ENCODE assay signal across 8 cellular contexts in the genomic region with DNA sequence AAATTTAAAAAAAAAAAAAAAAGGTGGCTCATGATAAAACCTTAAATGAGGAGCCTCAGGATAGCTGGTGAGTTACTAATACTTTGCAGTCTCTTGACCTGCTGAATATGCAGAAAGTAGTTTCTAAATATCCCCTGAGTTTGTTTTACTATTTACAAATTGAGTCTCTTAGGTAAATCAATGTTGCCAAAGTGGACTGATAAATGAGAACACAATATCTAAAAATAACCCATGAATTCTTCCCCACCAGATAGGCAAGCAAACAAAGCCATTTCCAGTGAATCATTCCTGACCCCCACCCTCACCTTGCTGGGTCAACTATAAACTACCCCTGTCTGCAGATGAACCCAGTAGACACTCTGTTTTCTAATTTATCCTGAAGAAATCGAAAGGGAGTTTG.
"Had no signal": no experiment of that assay in that cellular context is flagged by ENCODE, and none has a peak within 500 bp of the region (broad histone marks: within the 10 kb centered on the region; RNA-seq: fewer than 3 reads in every experiment).

No MANE protein-coding gene starts in this region.

- ATAC-seq: GM12878 had no signal

- H3K4me3 ChIP-seq: GM12878 had no signal

- DNase-seq: GDM1, GF-D8 had no signal

- FAIRE-seq: G401.6, GM12878, GM12891, GM12892, GM18507, GM19239 had no signal
